1 cellular context compared by ENCODE assay signal in genomic region chr1:161725258-161725887, GRCh38.
A peak's percentile ranks its signal among the peaks of the same experiment; 100 is the strongest.
TF ChIP-seq lines count a peak whose summit lies in the region.

No MANE protein-coding gene starts in this region.

TF ChIP-seq in K562, 482 proteins besides CTCF, POLR2A, EP300 and RAD21:
- TF ChIP-seq, protein P1, sequence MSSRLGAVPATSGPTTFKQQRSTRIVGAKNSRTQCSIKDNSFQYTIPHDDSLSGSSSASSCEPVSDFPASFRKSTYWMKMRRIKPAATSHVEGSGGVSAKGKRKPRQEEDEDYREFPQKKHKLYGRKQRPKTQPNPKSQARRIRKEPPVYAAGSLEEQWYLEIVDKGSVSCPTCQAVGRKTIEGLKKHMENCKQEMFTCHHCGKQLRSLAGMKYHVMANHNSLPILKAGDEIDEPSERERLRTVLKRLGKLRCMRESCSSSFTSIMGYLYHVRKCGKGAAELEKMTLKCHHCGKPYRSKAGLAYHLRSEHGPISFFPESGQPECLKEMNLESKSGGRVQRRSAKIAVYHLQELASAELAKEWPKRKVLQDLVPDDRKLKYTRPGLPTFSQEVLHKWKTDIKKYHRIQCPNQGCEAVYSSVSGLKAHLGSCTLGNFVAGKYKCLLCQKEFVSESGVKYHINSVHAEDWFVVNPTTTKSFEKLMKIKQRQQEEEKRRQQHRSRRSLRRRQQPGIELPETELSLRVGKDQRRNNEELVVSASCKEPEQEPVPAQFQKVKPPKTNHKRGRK (tag; IDR thresholded peaks at IDR 0.05), result peak; percentile 52
- TF ChIP-seq THRAP3 (IDR thresholded peaks at IDR 0.05; ENCODE audit: borderline replicate concordance) (0 out of 2 replicates have a peak, but pooled peaks have one; percentile 37), PML (IDR thresholded peaks at IDR 0.05; ENCODE audit: low read length) (0 out of 2 replicates have a peak, but pooled peaks have one; percentile 1), EGR1 (conservative IDR thresholded peaks at IDR 0.05) (peak; percentile 56)
